ENCODE assay signal across 8 cellular contexts in the genomic region with DNA sequence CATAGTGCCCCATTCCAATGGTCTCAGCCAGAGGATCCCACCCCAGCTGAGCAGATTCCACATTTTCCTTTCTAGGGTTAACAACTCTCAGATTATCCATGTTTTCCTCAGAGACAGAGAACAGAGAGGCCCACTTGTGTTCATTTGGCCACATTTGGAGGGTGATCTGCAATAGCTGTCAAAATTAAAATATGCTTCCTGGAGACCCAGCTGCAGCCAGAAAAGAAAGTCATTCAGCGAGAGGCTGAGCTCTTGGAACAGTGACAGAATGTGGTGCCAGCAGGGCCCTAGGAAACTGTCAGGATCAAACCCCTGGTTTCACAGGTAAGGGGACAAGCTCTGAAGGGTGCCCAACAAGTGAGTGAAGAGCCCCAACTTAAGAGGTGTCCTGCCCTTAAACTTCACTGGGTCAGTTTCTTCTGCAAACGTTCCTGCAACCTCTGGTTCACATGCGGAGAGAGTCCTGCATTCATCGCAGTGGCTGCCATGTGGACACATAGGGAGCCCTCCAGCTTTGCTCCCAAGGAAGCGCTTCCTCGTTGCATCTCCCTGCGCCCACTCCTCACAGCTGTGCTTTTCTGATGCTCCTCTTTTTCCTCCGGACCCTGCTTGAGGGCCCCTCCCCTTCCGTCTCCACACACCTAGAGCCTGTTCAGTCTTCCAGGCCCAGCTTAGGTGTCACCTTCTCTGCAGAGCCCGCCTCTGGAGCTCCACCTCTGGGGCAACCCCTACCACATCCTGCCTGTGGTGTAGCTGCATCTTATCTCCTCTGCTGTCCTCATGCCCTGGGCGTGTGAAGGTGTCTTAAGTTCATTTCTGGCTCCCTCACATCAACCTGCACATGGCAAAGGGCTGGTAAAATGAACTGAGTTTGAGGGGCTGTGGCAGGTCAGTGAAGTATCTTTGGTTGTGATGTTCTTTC. TPM values are rescaled to one million over a fixed set of nuclear protein-coding genes. Genes with fewer than 3 reads are reported as not detected.
A peak's percentile ranks its signal among the peaks of the same experiment; 100 is the strongest.
DNase-seq lines count a peak whose midpoint lies in the region; ATAC-seq and TF ChIP-seq lines count a peak whose summit lies in the region.

No MANE protein-coding gene starts in this region.

- peaks cover 19% of the 10 kb centered on the region for H3K4me1 ChIP-seq in Loucy (ENCODE audit: insufficient read depth, low read length, poor library complexity, severe bottlenecking)
- H3K4me1 ChIP-seq in right lobe of liver, result peaks cover 0 to 4% (median 0%) of the 10 kb centered on the region in 4 donors
- H3K4me1 ChIP-seq in esophagus squamous epithelium, result no peaks in the 10 kb centered on the region

- no peak overlapping the region for H3K4me3 ChIP-seq in Loucy (ENCODE audit: low read length, poor library complexity, severe bottlenecking)
- no peak overlapping the region for H3K4me3 ChIP-seq in right lobe of liver
- no peak overlapping the region for H3K4me3 ChIP-seq in esophagus squamous epithelium

- peak; percentile 85 for DNase-seq in activated CD8-positive, alpha-beta memory T cell treated with anti-CD3 and anti-CD28 coated beads for 24 hours
- no peak for DNase-seq in right lobe of liver
- DNase-seq in stimulated activated CD8-positive, alpha-beta memory T cell treated with anti-CD3 and anti-CD28 coated beads, Interleukin-4, amount 100 ng/mL, for 4 hours (ENCODE audit: low read depth in 2 of 2, low spot score in 1 of 2), result peak; percentile 53 to 65
- DNase-seq in esophagus squamous epithelium (lab: John Stamatoyannopoulos, UW), result no peak
- DNase-seq in NCI-H2227 (lab: John Stamatoyannopoulos, UW; ENCODE audit: unreplicated experiment), result no peak
- no peak for DNase-seq in G401 (ENCODE audit: low spot score)

- no peaks in the 10 kb centered on the region for H3K36me3 ChIP-seq in Loucy (ENCODE audit: insufficient read depth, low read length)
- no peaks in the 10 kb centered on the region for H3K36me3 ChIP-seq in right lobe of liver
- H3K36me3 ChIP-seq in esophagus squamous epithelium, result peaks cover 0 to 37% (median 0%) of the 10 kb centered on the region in 3 donors

- no peak overlapping the region for H2AFZ ChIP-seq in Loucy (ENCODE audit: low read length)

- 76% methylated on average over 7 of the region's 11 CpGs for WGBS in right lobe of liver (ENCODE audit: insufficient coverage, low coverage, low lambda C conversion rate, missing lambda C conversion rate)
- 64 to 66% methylated on average over 10 to 11 of the region's 11 CpGs for WGBS in esophagus squamous epithelium, 2 donors

- peak overlapping the region; percentile 18 for H3K9ac ChIP-seq in Loucy (ENCODE audit: low read depth, low read length, poor library complexity, severe bottlenecking)

- no peaks in the 10 kb centered on the region for H3F3A ChIP-seq in Loucy (ENCODE audit: low read depth)

- H4K20me1 ChIP-seq in Loucy (ENCODE audit: insufficient read depth, low read length, poor library complexity, severe bottlenecking), result no peaks in the 10 kb centered on the region

- no peak for TF ChIP-seq POLR2A in right lobe of liver (IDR thresholded peaks at IDR 0.05)
- no peak for TF ChIP-seq POLR2A in esophagus squamous epithelium (IDR thresholded peaks at IDR 0.05)

- no peaks in the 10 kb centered on the region for H3K9me2 ChIP-seq in Loucy (replicated peaks; ENCODE audit: low read depth, low read length)

- H3K27me3 ChIP-seq in Loucy (ENCODE audit: insufficient read depth, low read length, poor library complexity, severe bottlenecking) (no peaks in the 10 kb centered on the region), right lobe of liver (no peaks in the 10 kb centered on the region), esophagus squamous epithelium (no peaks in the 10 kb centered on the region)

- H3K79me2 ChIP-seq in Loucy (ENCODE audit: insufficient read depth, low read length), result no peaks in the 10 kb centered on the region

- no peaks in the 10 kb centered on the region for H3K9me3 ChIP-seq in Loucy (ENCODE audit: insufficient read depth, low read depth, low read length)
- no peaks in the 10 kb centered on the region for H3K9me3 ChIP-seq in right lobe of liver
- H3K9me3 ChIP-seq in esophagus squamous epithelium, result no peaks in the 10 kb centered on the region

- peak overlapping the region; percentile 23 for H3K4me2 ChIP-seq in Loucy (ENCODE audit: low read depth, low read length, poor library complexity, severe bottlenecking)

- ATAC-seq in right lobe of liver (peak; percentile 33 to 70 (median 54)), GM19351 (IDR thresholded peaks at IDR 0.05; ENCODE audit: unreplicated experiment) (no peak)

- in situ Hi-C loops in G401 (cut with HindIII; ENCODE audit: low sequenced_read_pairs), result no loop called here

- H3K27ac ChIP-seq in right lobe of liver, result no peak overlapping the region
- H3K27ac ChIP-seq in esophagus squamous epithelium, result no peak overlapping the region

- intact Hi-C loops in right lobe of liver (cut with DNase I) (no loop called here), esophagus squamous epithelium (cut with DNase I) (no loop called here)

- TF ChIP-seq CTCF in Loucy (conservative IDR thresholded peaks at IDR 0.05; ENCODE audit: low read length) (no peak), right lobe of liver (IDR thresholded peaks at IDR 0.05) (no peak), esophagus squamous epithelium (IDR thresholded peaks at IDR 0.05) (no peak)

RNA-seq across cellular contexts. Expression of gene UCP3, which starts 3.9 kb away (rescaled TPM):
- total RNA-seq in right lobe of liver (1 to 10 TPM in 2 of 6 experiments, under 1 TPM in 4; 0.20 to 1.5 (median 0.42) TPM), esophagus squamous epithelium (1 to 10 TPM in 1 of 4 donors, under 1 TPM in 2, not detected in 1; 0.53 to 1.5 (median 0.92) TPM)
- 0.17 TPM in 1 of 2 replicates, not detected in the other for total RNA-seq in G401 (2014; rRNA removed; shearing (Covaris generic))

RNA-seq across cellular contexts. Expression of gene UCP2, which starts 22.3 kb away (rescaled TPM):
- total RNA-seq in right lobe of liver (10 to 100 TPM in 1 of 6 experiments, 1 to 10 TPM in 5; 5.2 to 41.3 (median 8.7) TPM), esophagus squamous epithelium (10 to 100 TPM in 1 of 4 donors, 1 to 10 TPM in 3; 4.0 to 26.7 (median 7.1) TPM)
- 61.2 and 80.1 TPM in 2 replicates for total RNA-seq in G401 (2014; rRNA removed; shearing (Covaris generic))

RNA-seq across cellular contexts. Expression of gene DNAJB13, which starts 54.1 kb away (rescaled TPM):
- total RNA-seq in right lobe of liver, result not detected
- total RNA-seq in esophagus squamous epithelium, result not detected
- total RNA-seq in G401 (2014; rRNA removed; shearing (Covaris generic)), result 1.8 and 4.6 TPM in 2 replicates

Comparison
In these comparisons a context has a peak if more than half of its experiments do, and no peak if none do; other contexts are left out.
1. DNase-seq: peak in activated CD8-positive, alpha-beta memory T cell treated with anti-CD3 and anti-CD28 coated beads for 24 hours (single experiment) and stimulated activated CD8-positive, alpha-beta memory T cell treated with anti-CD3 and anti-CD28 coated beads, Interleukin-4, amount 100 ng/mL, for 4 hours (2 of 2); none in right lobe of liver (0 of 3), esophagus squamous epithelium (single experiment), NCI-H2227 (single experiment) and G401 (single experiment).